In the genomic region with DNA sequence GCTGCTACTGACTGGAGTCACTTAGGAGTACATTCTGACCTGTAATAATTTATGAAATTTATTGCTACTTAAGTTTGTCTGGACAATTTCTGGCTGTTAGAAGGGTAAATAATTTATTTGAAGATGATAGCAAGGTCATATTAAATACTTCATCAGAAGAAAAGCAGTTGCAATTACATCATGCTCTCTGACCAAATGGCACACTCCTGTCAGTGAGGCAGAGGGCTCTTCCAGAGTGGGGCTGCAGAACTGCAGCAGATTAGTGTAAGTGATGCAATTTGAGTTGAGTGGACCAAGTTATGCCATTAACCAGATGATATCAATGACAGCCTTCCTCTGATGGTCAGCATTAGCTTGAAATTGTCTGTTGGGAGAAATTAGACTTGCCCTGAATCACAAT, we compare ENCODE assay signal across 23 cellular contexts.
"Had no signal": no experiment of that assay in that cellular context is flagged by ENCODE, and none has a peak within 500 bp of the region (broad histone marks: within the 10 kb centered on the region; RNA-seq: fewer than 3 reads in every experiment).

No MANE protein-coding gene starts in this region.

- H3K27ac Mint-ChIP-seq: naive thymus-derived CD8-positive, alpha-beta T cell; progenitor cell of endocrine pancreas; stimulated activated effector memory CD8-positive, alpha-beta T cell treated with anti-CD3 and anti-CD28 coated beads, Interleukin-12 subunit alpha, Interleukin-12 subunit beta, amount 100 ng/mL, for 72 hours; stimulated activated naive CD8-positive, alpha-beta T cell treated with anti-CD3 and anti-CD28 coated beads, Interleukin-15, Interleukin-2, amounts not matched to agents 100 ng/mL and 50 ng/mL, for 24 hours had no signal

- H3K9me3 ChIP-seq: esophagus muscularis mucosa, gastroesophageal sphincter, mucosa of descending colon, pancreas, right lobe of liver, tibial artery, upper lobe of right lung, vagina had no signal

- H3K27ac ChIP-seq: epithelial cell of prostate, esophagus muscularis mucosa, gastroesophageal sphincter, hepatocyte, pancreas, right lobe of liver, tibial artery, upper lobe of right lung, vagina had no signal

- ATAC-seq: gastroesophageal sphincter; left cardiac atrium; mucosa of descending colon; naive thymus-derived CD8-positive, alpha-beta T cell; pancreas; right lobe of liver; stimulated activated effector memory CD8-positive, alpha-beta T cell treated with anti-CD3 and anti-CD28 coated beads, Interleukin-12 subunit alpha, Interleukin-12 subunit beta, amount 100 ng/mL, for 72 hours; upper lobe of right lung had no signal

- H3K27me3 Mint-ChIP-seq: naive thymus-derived CD8-positive, alpha-beta T cell; progenitor cell of endocrine pancreas; stimulated activated naive CD8-positive, alpha-beta T cell treated with anti-CD3 and anti-CD28 coated beads, Interleukin-15, Interleukin-2, amounts not matched to agents 100 ng/mL and 50 ng/mL, for 24 hours had no signal

- H3K4me1 Mint-ChIP-seq: naive thymus-derived CD8-positive, alpha-beta T cell; stimulated activated effector memory CD8-positive, alpha-beta T cell treated with anti-CD3 and anti-CD28 coated beads, Interleukin-12 subunit alpha, Interleukin-12 subunit beta, amount 100 ng/mL, for 72 hours had no signal

- H3K4me2 ChIP-seq: hepatocyte had no signal

- H3K79me2 ChIP-seq: hepatocyte had no signal

- H3K27me3 ChIP-seq: esophagus muscularis mucosa, gastroesophageal sphincter, hepatocyte, pancreas, right lobe of liver, tibial artery, upper lobe of right lung, vagina had no signal

- H3K4me1 ChIP-seq: esophagus muscularis mucosa, gastroesophageal sphincter, pancreas, right lobe of liver, tibial artery, upper lobe of right lung, vagina had no signal

- H3K4me3 Mint-ChIP-seq: naive thymus-derived CD8-positive, alpha-beta T cell; stimulated activated effector memory CD8-positive, alpha-beta T cell treated with anti-CD3 and anti-CD28 coated beads, Interleukin-12 subunit alpha, Interleukin-12 subunit beta, amount 100 ng/mL, for 72 hours; stimulated activated naive CD8-positive, alpha-beta T cell treated with anti-CD3 and anti-CD28 coated beads, Interleukin-15, Interleukin-2, amounts not matched to agents 100 ng/mL and 50 ng/mL, for 24 hours had no signal

- H3K36me3 Mint-ChIP-seq: naive thymus-derived CD8-positive, alpha-beta T cell; stimulated activated effector memory CD8-positive, alpha-beta T cell treated with anti-CD3 and anti-CD28 coated beads, Interleukin-12 subunit alpha, Interleukin-12 subunit beta, amount 100 ng/mL, for 72 hours had no signal

- H2AFZ ChIP-seq: hepatocyte had no signal

- H3K4me3 ChIP-seq: esophagus muscularis mucosa, gastroesophageal sphincter, hepatocyte, mucosa of descending colon, pancreas, right lobe of liver, tibial artery, upper lobe of right lung, vagina had no signal

- DNase-seq: effector memory CD4-positive, alpha-beta T cell; foreskin fibroblast; head of caudate nucleus; kidney; left cardiac atrium; mammary epithelial cell; mucosa of descending colon; naive thymus-derived CD8-positive, alpha-beta T cell; occipital lobe; pancreas; right lobe of liver; stimulated activated CD4-positive, alpha-beta T cell treated with anti-CD3 and anti-CD28 coated beads, Interleukin-4, amount 100 ng/mL, for 1 hour; stimulated activated CD8-positive, alpha-beta memory T cell treated with anti-CD3 and anti-CD28 coated beads, Interleukin-4, amount 100 ng/mL, for 48 hours; tibial artery; upper lobe of right lung had no signal

- H3K36me3 ChIP-seq: esophagus muscularis mucosa, gastroesophageal sphincter, pancreas, right lobe of liver, tibial artery, upper lobe of right lung, vagina had no signal
